Comparison of ENCODE assay signal across 19 cellular contexts in genomic region chr9:100581081-100581480, GRCh38. TPM values are rescaled to one million over a fixed set of nuclear protein-coding genes. Genes with fewer than 3 reads are reported as not detected.
"Had no signal": no experiment of that assay in that cellular context is flagged by ENCODE, and none has a peak within 500 bp of the region (broad histone marks: within the 10 kb centered on the region; RNA-seq: fewer than 3 reads in every experiment).

No MANE protein-coding gene starts in this region.

- H2AFZ ChIP-seq: hepatocyte had no signal

- FAIRE-seq: colon, kidney had no signal

- H3K79me2 ChIP-seq: hepatocyte had no signal

- H3K27ac ChIP-seq: epithelial cell of prostate, esophagus muscularis mucosa, gastroesophageal sphincter, hepatocyte, right lobe of liver, skin epidermis, stomach, thoracic aorta, transverse colon had no signal

- H3K4me1 ChIP-seq: gastroesophageal sphincter, right lobe of liver, transverse colon had no signal

- H3K4me2 ChIP-seq: hepatocyte had no signal

- H3K36me3 ChIP-seq: right lobe of liver, thoracic aorta, transverse colon had no signal

- H3K4me3 ChIP-seq: esophagus muscularis mucosa, gastroesophageal sphincter, hepatocyte, right lobe of liver, skin epidermis, stomach, thoracic aorta, transverse colon had no signal

- DNase-seq: effector memory CD8-positive, alpha-beta T cell; glutamatergic neuron; kidney; left cardiac atrium; mesendoderm; naive thymus-derived CD8-positive, alpha-beta T cell; right lobe of liver; stimulated activated CD4-positive, alpha-beta T cell treated with anti-CD3 and anti-CD28 coated beads, Interleukin-12 subunit alpha, Interleukin-12 subunit beta, amount 100 ng/mL, for 4 hours; stimulated activated naive CD4-positive, alpha-beta T cell; stomach; substantia nigra; transverse colon had no signal

- H3K9me3 ChIP-seq: esophagus muscularis mucosa, gastroesophageal sphincter, right lobe of liver, stomach, thoracic aorta, transverse colon had no signal

- ATAC-seq: effector memory CD8-positive, alpha-beta T cell; gastroesophageal sphincter; naive thymus-derived CD8-positive, alpha-beta T cell; right lobe of liver had no signal

- H3K27me3 ChIP-seq: esophagus muscularis mucosa, gastroesophageal sphincter, hepatocyte, right lobe of liver, stomach, transverse colon had no signal

RNA-seq across cellular contexts. Expression of gene CAVIN4, which starts 3.2 kb away (rescaled TPM):
- polyA plus RNA-seq: naive thymus-derived CD8-positive, alpha-beta T cell had no signal
